In genomic region chr2:64987963-64988419, GRCh38 we compare ENCODE assay signal across 8 cellular contexts. TPM values are rescaled to one million over a fixed set of nuclear protein-coding genes. Genes with fewer than 3 reads are reported as not detected.
DNase-seq lines count a peak whose midpoint lies in the region; ATAC-seq, FAIRE-seq and TF ChIP-seq lines count a peak whose summit lies in the region.

No MANE protein-coding gene starts in this region.

- H3K27ac Mint-ChIP-seq in activated T-cell treated with anti-CD3 and anti-CD28 coated beads, Interleukin-2, amount 50 U/mL, for 24 hours = peak overlapping the region; percentile 83

- H3K4me1 ChIP-seq in esophagus muscularis mucosa (peaks cover 17 to 44% (median 37%) of the 10 kb centered on the region in 4 donors), pancreas (peaks cover 0 to 7% (median 1%) of the 10 kb centered on the region in 3 donors)

- 1% methylated on average over 12 of the region's 12 CpGs for WGBS in esophagus muscularis mucosa
- WGBS in pancreas, 2 donors = 5 to 6% methylated on average over 12 of the region's 12 CpGs

- TF ChIP-seq CTCF in esophagus muscularis mucosa (IDR thresholded peaks at IDR 0.05) (no peak), pancreas (IDR thresholded peaks at IDR 0.05) (no peak)

- FAIRE-seq in pancreas (lab: Jason Lieb, UNC) = no peak

- H3K4me3 ChIP-seq in SK-N-MC (peak overlapping the region; percentile 93), esophagus muscularis mucosa (peak overlapping the region; percentile 66 to 92 (median 85)), pancreas (peak overlapping the region; percentile 64 to 95 (median 82))

- H3K27me3 ChIP-seq in esophagus muscularis mucosa = no peaks in the 10 kb centered on the region
- H3K27me3 ChIP-seq in pancreas = no peaks in the 10 kb centered on the region

- H3K27ac ChIP-seq in SK-N-MC (peak overlapping the region; percentile 89), esophagus muscularis mucosa (replicated peaks in 1 of 4) (peak overlapping the region; percentile 94 to 99 (median 96)), pancreas (peak overlapping the region; percentile 91 to 96 (median 94))

- no peak for TF ChIP-seq POLR2A in esophagus muscularis mucosa (IDR thresholded peaks at IDR 0.05; ENCODE audit: low read depth)

- no peak for TF ChIP-seq EP300 in esophagus muscularis mucosa (IDR thresholded peaks at IDR 0.05)

- peak overlapping the region; percentile 74 for H3K4me3 Mint-ChIP-seq in activated T-cell treated with anti-CD3 and anti-CD28 coated beads, Interleukin-2, amount 50 U/mL, for 24 hours

- peaks cover 17% of the 10 kb centered on the region for H3K27me3 Mint-ChIP-seq in activated T-cell treated with anti-CD3 and anti-CD28 coated beads, Interleukin-2, amount 50 U/mL, for 24 hours

- H3K9ac ChIP-seq in SK-N-MC (ENCODE audit: insufficient read length) = peak overlapping the region; percentile 62

- no peaks in the 10 kb centered on the region for H3K9me3 Mint-ChIP-seq in activated T-cell treated with anti-CD3 and anti-CD28 coated beads, Interleukin-2, amount 50 U/mL, for 24 hours

- peaks cover 18% of the 10 kb centered on the region for H3K36me3 Mint-ChIP-seq in activated T-cell treated with anti-CD3 and anti-CD28 coated beads, Interleukin-2, amount 50 U/mL, for 24 hours (ENCODE audit: low read depth)

- intact Hi-C loops in esophagus muscularis mucosa (cut with DNase I) (loop anchor here (2.0 to 5.0 kb wide), 2 partner anchors 54 to 71 kb away; no protein-coding TSS in a partner anchor), pancreas (cut with DNase I) (no loop called here)

- DNase-seq in activated T-cell treated with anti-CD3 and anti-CD28 coated beads, Interleukin-2, amount 50 U/mL, for 24 hours = no peak
- DNase-seq in activated T-cell treated with anti-CD3 and anti-CD28 coated beads, Interleukin-2, amount 50 U/mL, for 48 hours = no peak
- peak; percentile 89 for DNase-seq in SK-N-MC (ENCODE audit: low read depth, low spot score)
- no peak for DNase-seq in esophagus muscularis mucosa (ENCODE audit: extremely low spot score)
- peak in 2 of 6 donors; percentile 66 to 76 for DNase-seq in pancreas
- DNase-seq in SK-N-DZ (ENCODE audit: low spot score) = no peak
- DNase-seq in NCI-H187 treated with DMSO at 0.1 percent for 48 hours (lab: John Stamatoyannopoulos, UW) = no peak

- H3K4me1 Mint-ChIP-seq in activated T-cell treated with anti-CD3 and anti-CD28 coated beads, Interleukin-2, amount 50 U/mL, for 24 hours (ENCODE audit: low read depth) = peaks cover 41% of the 10 kb centered on the region

- ATAC-seq in pancreas = peak in 2 of 4 donors; percentile 44 to 66
- no peak for ATAC-seq in HG03196 (IDR thresholded peaks at IDR 0.05; ENCODE audit: unreplicated experiment)

- H3K9me3 ChIP-seq in SK-N-MC (ENCODE audit: low read depth, low read length) (no peaks in the 10 kb centered on the region), esophagus muscularis mucosa (no peaks in the 10 kb centered on the region), pancreas (no peaks in the 10 kb centered on the region)

- peaks cover 9% of the 10 kb centered on the region; the same call in 1 of the 2 replicates for H3K36me3 ChIP-seq in SK-N-MC (ENCODE audit: insufficient read depth, low read length)
- H3K36me3 ChIP-seq in esophagus muscularis mucosa = no peaks in the 10 kb centered on the region
- H3K36me3 ChIP-seq in pancreas = no peaks in the 10 kb centered on the region

RNA-seq across cellular contexts. Expression of gene SLC1A4, which starts 1.2 kb away (rescaled TPM):
- 10 to 100 TPM; 10.4 to 15.1 (median 10.8) TPM for total RNA-seq in esophagus muscularis mucosa
- 10 to 100 TPM; 18.4 to 72.7 (median 27.4) TPM for total RNA-seq in pancreas
- polyA plus RNA-seq in pancreas = 10 to 100 TPM; 10.9 to 13.0 TPM
- polyA plus RNA-seq in SK-N-DZ (2014; cell fraction: cytosol; rRNA removed) = 14.7 and 20.7 TPM in 2 replicates
- polyA plus RNA-seq in SK-N-DZ (2014; cell fraction: nucleus; rRNA removed) = 8.0 and 10.0 TPM in 2 replicates
